Comparison of ENCODE assay signal across 2 cellular contexts in the genomic region with DNA sequence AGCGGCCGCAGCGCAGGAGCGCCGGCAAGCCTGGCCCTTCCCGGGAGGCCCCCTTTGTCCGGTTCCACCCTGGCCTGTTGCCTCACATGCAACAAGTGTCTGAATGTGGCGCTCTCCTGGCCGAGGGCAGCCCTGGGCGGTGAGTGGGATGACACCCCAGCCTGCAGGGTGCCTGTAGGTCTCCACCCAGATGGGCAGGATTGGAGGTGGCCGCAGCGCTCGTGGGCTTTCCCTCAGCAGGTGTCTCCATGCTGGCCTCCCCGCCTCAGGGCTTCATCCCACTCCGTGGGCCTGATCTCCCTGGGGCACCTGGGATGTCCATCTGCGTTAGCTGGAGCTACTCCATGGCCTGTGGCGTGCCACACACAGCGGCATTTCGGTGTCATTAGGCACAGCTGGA.
TF ChIP-seq lines count a peak whose summit lies in the region.

No MANE protein-coding gene starts in this region.

TF ChIP-seq in HepG2, 621 proteins besides CTCF, POLR2A, EP300 and RAD21:
- TF ChIP-seq ZFP91 (CRISPR knock-in tag; IDR thresholded peaks at IDR 0.05; ENCODE audit: borderline replicate concordance), result peak; percentile 37; the same call in 1 of the 2 replicates
- TF ChIP-seq, protein P1, sequence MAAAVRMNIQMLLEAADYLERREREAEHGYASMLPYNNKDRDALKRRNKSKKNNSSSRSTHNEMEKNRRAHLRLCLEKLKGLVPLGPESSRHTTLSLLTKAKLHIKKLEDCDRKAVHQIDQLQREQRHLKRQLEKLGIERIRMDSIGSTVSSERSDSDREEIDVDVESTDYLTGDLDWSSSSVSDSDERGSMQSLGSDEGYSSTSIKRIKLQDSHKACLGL (CRISPR knock-in tag; IDR thresholded peaks at IDR 0.05), result 0 out of 2 replicates have a peak, but pooled peaks have one; percentile 46
- TF ChIP-seq, protein P2, sequence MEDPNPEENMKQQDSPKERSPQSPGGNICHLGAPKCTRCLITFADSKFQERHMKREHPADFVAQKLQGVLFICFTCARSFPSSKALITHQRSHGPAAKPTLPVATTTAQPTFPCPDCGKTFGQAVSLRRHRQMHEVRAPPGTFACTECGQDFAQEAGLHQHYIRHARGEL (CRISPR knock-in tag; IDR thresholded peaks at IDR 0.05), result 0 out of 2 replicates have a peak, but pooled peaks have one; percentile 34
- TF ChIP-seq ZNF414 (CRISPR knock-in tag; IDR thresholded peaks at IDR 0.05), result no peak
- TF ChIP-seq SAP130 (CRISPR knock-in tag; IDR thresholded peaks at IDR 0.05; ENCODE audit: low read depth), result no peak
- TF ChIP-seq ZNF768 (CRISPR knock-in tag; IDR thresholded peaks at IDR 0.05), result peak; percentile 5; the same call in 1 of the 2 replicates

TF ChIP-seq in GM12891, 5 proteins besides CTCF, POLR2A, EP300 and RAD21:
- TF ChIP-seq TAF1 (IDR thresholded peaks at IDR 0.05; ENCODE audit: low read depth, low read length), result no peak
- TF ChIP-seq SPI1 (IDR thresholded peaks at IDR 0.05; ENCODE audit: low read depth, low read length), result no peak
- no peak for TF ChIP-seq POU2F2 (IDR thresholded peaks at IDR 0.05; ENCODE audit: low read depth, low read length)
- no peak for TF ChIP-seq POLR2AphosphoS5 (IDR thresholded peaks at IDR 0.05; ENCODE audit: low read depth, low read length)
- TF ChIP-seq PAX5 (IDR thresholded peaks at IDR 0.05; ENCODE audit: insufficient read depth, low read length, severe bottlenecking), result no peak
